8 cellular contexts compared by ENCODE assay signal in the genomic region with DNA sequence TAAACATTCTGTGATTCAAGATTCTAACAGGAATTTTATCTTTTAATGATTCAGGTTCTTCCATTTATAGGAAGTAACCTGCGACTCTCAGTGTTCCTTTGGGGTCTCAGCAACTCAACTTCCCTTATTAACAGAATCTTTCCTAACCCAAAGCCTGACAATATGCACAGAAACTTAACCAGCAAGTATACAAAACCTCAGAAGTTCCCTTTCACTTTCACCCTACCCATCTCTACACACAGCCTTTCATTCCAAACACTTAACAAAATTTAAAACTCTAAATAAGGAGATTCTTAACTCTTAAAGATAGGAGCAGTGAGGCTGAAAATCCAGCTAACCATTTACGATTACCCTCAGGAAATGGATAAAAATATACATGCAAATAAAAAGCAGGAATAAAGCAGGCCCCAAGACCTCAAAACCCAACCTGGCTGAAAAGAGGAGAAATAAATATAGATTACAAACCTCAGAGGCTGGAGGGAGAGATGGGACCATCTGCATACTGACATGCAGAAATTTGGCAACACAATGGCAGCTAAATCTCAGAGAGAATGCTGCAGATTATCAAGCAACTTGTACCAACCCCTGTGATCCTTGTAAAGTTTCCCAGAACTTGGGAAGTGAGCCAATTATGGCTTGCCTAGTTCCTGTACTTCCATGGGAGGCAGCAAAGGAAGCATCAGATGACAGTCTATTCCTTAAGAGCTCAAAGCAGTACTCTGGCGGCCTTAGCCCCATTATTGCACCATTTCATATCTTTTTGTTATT.
DNase-seq lines count a peak whose midpoint lies in the region; ATAC-seq and TF ChIP-seq lines count a peak whose summit lies in the region.

No MANE protein-coding gene starts in this region.

- H3K4me3 Mint-ChIP-seq in CD4-positive, alpha-beta T cell, result no peak overlapping the region
- H3K4me3 Mint-ChIP-seq in activated naive CD8-positive, alpha-beta T cell treated with anti-CD3 and anti-CD28 coated beads, Interleukin-2, amount 10 ng/mL, durations not matched to agents 7 days and 5 days, result peak overlapping the region; percentile 50

- no peak for DNase-seq in CD4-positive, alpha-beta T cell
- DNase-seq in activated naive CD8-positive, alpha-beta T cell treated with anti-CD3 and anti-CD28 coated beads, Interleukin-2, amount 10 ng/mL, durations not matched to agents 7 days and 5 days, result no peak
- DNase-seq in NCI-H748 treated with DMSO at 0.1 percent for 48 hours (lab: John Stamatoyannopoulos, UW) (no peak), smooth muscle cell (lab: John Stamatoyannopoulos, UW; ENCODE audit: unreplicated experiment) (no peak)
- no peak for DNase-seq in activated CD4-positive, alpha-beta T cell treated with anti-CD3 and anti-CD28 coated beads for 4 hours

- no peaks in the 10 kb centered on the region for H3K9me3 Mint-ChIP-seq in CD4-positive, alpha-beta T cell
- H3K9me3 Mint-ChIP-seq in activated naive CD8-positive, alpha-beta T cell treated with anti-CD3 and anti-CD28 coated beads, Interleukin-2, amount 10 ng/mL, durations not matched to agents 7 days and 5 days, result no peaks in the 10 kb centered on the region

- H3K79me2 ChIP-seq in smooth muscle cell (ENCODE audit: low read depth), result no peaks in the 10 kb centered on the region

- no peaks in the 10 kb centered on the region for H3K27me3 ChIP-seq in CD4-positive, alpha-beta T cell (ENCODE audit: control insufficient read depth, insufficient read depth, low read length)
- H3K27me3 ChIP-seq in muscle layer of colon (ENCODE audit: control insufficient read depth in 1 of 2, insufficient read depth in 2 of 2, low read length in 2 of 2) (no peaks in the 10 kb centered on the region), smooth muscle cell (ENCODE audit: low read depth) (no peaks in the 10 kb centered on the region)

- CTCF ChIA-PET in CD4-positive, alpha-beta T cell (lab: Charles Lee), result no interaction called here

- no peaks in the 10 kb centered on the region for H3F3A ChIP-seq in smooth muscle cell (ENCODE audit: low read depth)

- 54% methylated on average over 3 of the region's 3 CpGs for WGBS in smooth muscle cell (ENCODE audit: low lambda C conversion rate)

- no peak for TF ChIP-seq CTCF in CD4-positive, alpha-beta T cell (IDR thresholded peaks at IDR 0.05)
- no peak for TF ChIP-seq CTCF in smooth muscle cell (IDR thresholded peaks at IDR 0.05; ENCODE audit: borderline replicate concordance, insufficient read depth, poor library complexity, severe bottlenecking)

- no peak overlapping the region for H3K4me2 ChIP-seq in smooth muscle cell

- ATAC-seq in CD4-positive, alpha-beta T cell (ENCODE audit: poor library complexity), result no peak
- ATAC-seq in GM21367 (IDR thresholded peaks at IDR 0.05; ENCODE audit: unreplicated experiment) (peak; percentile 85), HG03521 (IDR thresholded peaks at IDR 0.05; ENCODE audit: unreplicated experiment) (peak; percentile 79)
- peak; percentile 56 for ATAC-seq in activated naive CD8-positive, alpha-beta T cell treated with anti-CD3 and anti-CD28 coated beads, Interleukin-2, amount 10 ng/mL, durations not matched to agents 7 days and 5 days (ENCODE audit: low read depth)

- H3K4me1 Mint-ChIP-seq in CD4-positive, alpha-beta T cell (ENCODE audit: low read depth), result peaks cover 33% of the 10 kb centered on the region
- H3K4me1 Mint-ChIP-seq in activated naive CD8-positive, alpha-beta T cell treated with anti-CD3 and anti-CD28 coated beads, Interleukin-2, amount 10 ng/mL, durations not matched to agents 7 days and 5 days, result peaks cover 19% of the 10 kb centered on the region

- peak overlapping the region; percentile 15 for H3K27ac Mint-ChIP-seq in CD4-positive, alpha-beta T cell
- peak overlapping the region; percentile 49 for H3K27ac Mint-ChIP-seq in activated naive CD8-positive, alpha-beta T cell treated with anti-CD3 and anti-CD28 coated beads, Interleukin-2, amount 10 ng/mL, durations not matched to agents 7 days and 5 days

- no peak overlapping the region for H2AFZ ChIP-seq in smooth muscle cell (ENCODE audit: low read depth)

- peaks cover 15% of the 10 kb centered on the region for H3K4me1 ChIP-seq in muscle layer of colon (ENCODE audit: insufficient read depth, low read length)
- H3K4me1 ChIP-seq in smooth muscle cell (ENCODE audit: low read depth), result peaks cover 7% of the 10 kb centered on the region

- no peak overlapping the region for H3K27ac ChIP-seq in CD4-positive, alpha-beta T cell (ENCODE audit: low read depth, low read length)
- H3K27ac ChIP-seq in muscle layer of colon (ENCODE audit: low read depth, low read length) (peak overlapping the region; percentile 27), smooth muscle cell (ENCODE audit: low read depth) (no peak overlapping the region)

- H3K27me3 Mint-ChIP-seq in CD4-positive, alpha-beta T cell, result no peaks in the 10 kb centered on the region
- no peaks in the 10 kb centered on the region for H3K27me3 Mint-ChIP-seq in activated naive CD8-positive, alpha-beta T cell treated with anti-CD3 and anti-CD28 coated beads, Interleukin-2, amount 10 ng/mL, durations not matched to agents 7 days and 5 days

- H3K36me3 ChIP-seq in muscle layer of colon (ENCODE audit: insufficient read depth, low read length) (no peaks in the 10 kb centered on the region), smooth muscle cell (ENCODE audit: low read depth) (no peaks in the 10 kb centered on the region)

- intact Hi-C loops in CD4-positive, alpha-beta T cell (cut with DNase I, micrococcal nuclease), result no loop called here

- POLR2A ChIA-PET in CD4-positive, alpha-beta T cell (lab: Charles Lee), result no interaction called here
- POLR2A ChIA-PET in activated naive CD8-positive, alpha-beta T cell treated with anti-CD3 and anti-CD28 coated beads, Interleukin-2, amount 10 ng/mL, durations not matched to agents 7 days and 5 days (lab: Charles Lee), result no interaction called here

- H3K4me3 ChIP-seq in muscle layer of colon (ENCODE audit: low read depth in 1 of 2, low read length in 2 of 2) (no peak overlapping the region), smooth muscle cell (no peak overlapping the region)

- H4K20me1 ChIP-seq in smooth muscle cell (ENCODE audit: low read depth), result peaks cover 17% of the 10 kb centered on the region

- H3K9ac ChIP-seq in muscle layer of colon (ENCODE audit: low read length), result no peak overlapping the region
- no peak overlapping the region for H3K9ac ChIP-seq in smooth muscle cell (ENCODE audit: low read depth)

- H3K36me3 Mint-ChIP-seq in CD4-positive, alpha-beta T cell (ENCODE audit: low read depth), result peaks cover 7% of the 10 kb centered on the region
- H3K36me3 Mint-ChIP-seq in activated naive CD8-positive, alpha-beta T cell treated with anti-CD3 and anti-CD28 coated beads, Interleukin-2, amount 10 ng/mL, durations not matched to agents 7 days and 5 days, result peaks cover 3% of the 10 kb centered on the region

- no peaks in the 10 kb centered on the region for H3K9me3 ChIP-seq in CD4-positive, alpha-beta T cell (ENCODE audit: control insufficient read depth, low read length)
- H3K9me3 ChIP-seq in muscle layer of colon (ENCODE audit: low read length) (no peaks in the 10 kb centered on the region), smooth muscle cell (replicated peaks; ENCODE audit: low read depth) (no peaks in the 10 kb centered on the region)
